Comparison of ENCODE assay signal across 10 cellular contexts in genomic region chr1:7470904-7471638, GRCh38.
DNase-seq lines count a peak whose midpoint lies in the region; ATAC-seq, FAIRE-seq and TF ChIP-seq lines count a peak whose summit lies in the region.
"Had no signal": no experiment of that assay in that cellular context is flagged by ENCODE, and none has a peak within 500 bp of the region (broad histone marks: within the 10 kb centered on the region; RNA-seq: fewer than 3 reads in every experiment).

No MANE protein-coding gene starts in this region.

- CTCF ChIA-PET in A673 (lab: Charles Lee), result no interaction called here

- H3K36me3 ChIP-seq in A673 (ENCODE audit: insufficient read depth, low read length, poor library complexity, severe bottlenecking) (no peaks in the 10 kb centered on the region), bronchial epithelial cell (ENCODE audit: control insufficient read depth, insufficient read depth, low read length) (no peaks in the 10 kb centered on the region), lower lobe of right lung (no peaks in the 10 kb centered on the region)

- FAIRE-seq in bronchial epithelial cell (lab: Jason Lieb, UNC), result peak; percentile 98

- no peak overlapping the region for H3K27ac Mint-ChIP-seq in progenitor cell of endocrine pancreas

- H3K4me1 ChIP-seq in A673 (ENCODE audit: insufficient read depth, low read length, poor library complexity, severe bottlenecking) (peaks cover 22% of the 10 kb centered on the region), lower lobe of right lung (peaks cover 37% of the 10 kb centered on the region)

- intact Hi-C loops in A673 (cut with micrococcal nuclease; ENCODE audit: unreplicated experiment), result loop anchor here (10.0 kb wide), 1 partner anchor 176 kb away; no protein-coding TSS in a partner anchor
- intact Hi-C loops in lower lobe of right lung (cut with DNase I), result no loop called here

- POLR2A ChIA-PET in A673 (lab: Charles Lee; ENCODE audit: low non-redundant PET), result interaction anchor here (0.5 kb wide), 1 partner anchor 626 kb away, joined by 3 read pairs; no protein-coding TSS in a partner anchor

- H3K36me3 Mint-ChIP-seq in progenitor cell of endocrine pancreas (ENCODE audit: insufficient read depth), result no peaks in the 10 kb centered on the region

- no peaks in the 10 kb centered on the region for H3K27me3 ChIP-seq in A673 (replicated peaks; ENCODE audit: insufficient read depth, low read depth, low read length, poor library complexity)
- no peaks in the 10 kb centered on the region for H3K27me3 ChIP-seq in bronchial epithelial cell (ENCODE audit: control insufficient read depth, insufficient read depth, low read length)
- H3K27me3 ChIP-seq in lower lobe of right lung (ENCODE audit: low read depth), result no peaks in the 10 kb centered on the region

- no peaks in the 10 kb centered on the region for H3K9me3 Mint-ChIP-seq in progenitor cell of endocrine pancreas (ENCODE audit: low read depth)
- H3K9me3 Mint-ChIP-seq: central memory CD8-positive, alpha-beta T cell had no signal

- DNase-seq in A673 (ENCODE audit: low spot score) (peak; percentile 94), HT-29 (ENCODE audit: low spot score) (peak; percentile 81), bronchial epithelial cell (ENCODE audit: low read depth) (peak; percentile 97), lower lobe of right lung (peak; percentile 74), Ammon's horn (ENCODE audit: low spot score) (no peak), progenitor cell of endocrine pancreas (ENCODE audit: low spot score, unreplicated experiment) (no peak), SKM-1 (lab: John Stamatoyannopoulos, UW; ENCODE audit: unreplicated experiment) (no peak)
- DNase-seq: KBM-7 had no signal

- no peaks in the 10 kb centered on the region for H3K27me3 Mint-ChIP-seq in progenitor cell of endocrine pancreas

- no peaks in the 10 kb centered on the region for H3K9me3 ChIP-seq in A673 (ENCODE audit: low read depth, low read length, poor library complexity, severe bottlenecking)
- no peaks in the 10 kb centered on the region for H3K9me3 ChIP-seq in lower lobe of right lung

- H3K4me3 ChIP-seq in A673 (ENCODE audit: low read depth, low read length, poor library complexity, severe bottlenecking) (no peak overlapping the region), bronchial epithelial cell (ENCODE audit: low read depth, low read length) (no peak overlapping the region), lower lobe of right lung (no peak overlapping the region)

- H3K4me1 Mint-ChIP-seq in progenitor cell of endocrine pancreas (ENCODE audit: low read depth), result no peaks in the 10 kb centered on the region
- H3K4me1 Mint-ChIP-seq: central memory CD8-positive, alpha-beta T cell had no signal

- H3K27ac ChIP-seq in A673 (ENCODE audit: low read depth, low read length, poor library complexity, severe bottlenecking) (peak overlapping the region; percentile 72), lower lobe of right lung (peak overlapping the region; percentile 61)

- ATAC-seq in lower lobe of right lung, result peak; percentile 66 to 83
- ATAC-seq in GM19324 (IDR thresholded peaks at IDR 0.05; ENCODE audit: low FRiP score, unreplicated experiment), result no peak

- no peak for TF ChIP-seq CTCF in A673 (conservative IDR thresholded peaks at IDR 0.05; ENCODE audit: low read depth, low read length)
- no peak for TF ChIP-seq CTCF in bronchial epithelial cell (IDR thresholded peaks at IDR 0.05; ENCODE audit: insufficient read depth, low read length, severe bottlenecking)
- TF ChIP-seq CTCF in lower lobe of right lung (IDR thresholded peaks at IDR 0.05), result no peak
- no peak for TF ChIP-seq CTCF in progenitor cell of endocrine pancreas (IDR thresholded peaks at IDR 0.05; ENCODE audit: unreplicated experiment)

- no TSS peak for BruUV-seq in A673 (replicated peaks; lab: Mats Ljungman, UMichigan)

- H3K4me3 Mint-ChIP-seq in progenitor cell of endocrine pancreas (ENCODE audit: low read depth), result no peak overlapping the region
- H3K4me3 Mint-ChIP-seq: central memory CD8-positive, alpha-beta T cell had no signal

Comparison
In these comparisons a context has a peak if more than half of its experiments do, and no peak if none do; other contexts are left out.
1. DNase-seq: peak in A673 (single experiment), HT-29 (single experiment), bronchial epithelial cell (single experiment) and lower lobe of right lung (single experiment); none in Ammon's horn (single experiment), progenitor cell of endocrine pancreas (single experiment) and SKM-1 (single experiment).